ENCODE assay signal across 7 cellular contexts in genomic region chr1:62912028-62912638, GRCh38.
A peak's percentile ranks its signal among the peaks of the same experiment; 100 is the strongest.
DNase-seq lines count a peak whose midpoint lies in the region; ATAC-seq and TF ChIP-seq lines count a peak whose summit lies in the region.

No MANE protein-coding gene starts in this region.

- H3K4me3 Mint-ChIP-seq in progenitor cell of endocrine pancreas (ENCODE audit: low read depth) = no peak overlapping the region

- H3K27ac Mint-ChIP-seq in progenitor cell of endocrine pancreas = no peak overlapping the region

- DNase-seq in dermis blood vessel endothelial cell = peak; percentile 53
- DNase-seq in progenitor cell of endocrine pancreas (ENCODE audit: low spot score, unreplicated experiment) = no peak
- DNase-seq in activated effector memory CD4-positive, alpha-beta T cell treated with Interleukin-2 at 50 U/mL for 16 hours = no peak
- DNase-seq in omental fat pad (ENCODE audit: low spot score) = no peak

- TF ChIP-seq CTCF in GM12872 (IDR thresholded peaks at IDR 0.05; ENCODE audit: insufficient read depth, low read depth, low read length) (peak; percentile 75), LNCAP (IDR thresholded peaks at IDR 0.05) (peak; percentile 86), progenitor cell of endocrine pancreas (IDR thresholded peaks at IDR 0.05; ENCODE audit: unreplicated experiment) (peak; percentile 69), omental fat pad (IDR thresholded peaks at IDR 0.05) (no peak)

- peaks cover 10% of the 10 kb centered on the region for H3K27me3 Mint-ChIP-seq in progenitor cell of endocrine pancreas

- ATAC-seq in omental fat pad (ENCODE audit: low FRiP score) (no peak), HG03045 (IDR thresholded peaks at IDR 0.05; ENCODE audit: unreplicated experiment) (no peak)

- no peaks in the 10 kb centered on the region for H3K36me3 Mint-ChIP-seq in progenitor cell of endocrine pancreas (ENCODE audit: insufficient read depth)

- H3K9me3 Mint-ChIP-seq in progenitor cell of endocrine pancreas (ENCODE audit: low read depth) = no peaks in the 10 kb centered on the region

- H3K4me1 Mint-ChIP-seq in progenitor cell of endocrine pancreas (ENCODE audit: low read depth) = no peaks in the 10 kb centered on the region

Comparison
In these comparisons a context has a peak if more than half of its experiments do, and no peak if none do; other contexts are left out.
1. CTCF ChIP-seq: peak in GM12872 (single experiment), LNCAP (single experiment) and progenitor cell of endocrine pancreas (single experiment); none in omental fat pad (0 of 3).